Comparison of ENCODE assay signal across 10 cellular contexts in genomic region chr11:123100378-123101085, GRCh38. TPM values are rescaled to one million over a fixed set of nuclear protein-coding genes. Genes with fewer than 3 reads are reported as not detected.
DNase-seq lines count a peak whose midpoint lies in the region; ATAC-seq, FAIRE-seq and TF ChIP-seq lines count a peak whose summit lies in the region.
"Had no signal": no experiment of that assay in that cellular context is flagged by ENCODE, and none has a peak within 500 bp of the region (broad histone marks: within the 10 kb centered on the region; RNA-seq: fewer than 3 reads in every experiment).

No MANE protein-coding gene starts in this region.

- no peak overlapping the region for H3K4me3 Mint-ChIP-seq in stimulated activated naive CD8-positive, alpha-beta T cell treated with anti-CD3 and anti-CD28 coated beads, Interleukin-15, Interleukin-2, amounts not matched to agents 100 ng/mL and 50 ng/mL, for 24 hours

- H3K9me3 ChIP-seq in ascending aorta, result no peaks in the 10 kb centered on the region

- no peak for DNase-seq in stimulated activated naive CD8-positive, alpha-beta T cell treated with anti-CD3 and anti-CD28 coated beads, Interleukin-15, Interleukin-2, amounts not matched to agents 100 U/mL and 50 U/mL, for 24 hours
- DNase-seq in ascending aorta (ENCODE audit: low spot score in 2 of 2) (no peak), middle frontal gyrus (ENCODE audit: extremely low spot score, low spot score) (peak; percentile 8), SHP77 treated with DMSO at 0.1 percent for 48 hours (lab: John Stamatoyannopoulos, UW) (no peak), 8988T (no peak), urothelium cell line (ENCODE audit: low spot score) (no peak)
- DNase-seq: NK-92 treated with Interleukin-12 subunit alpha and Interleukin-12 subunit beta, amount 100 ng/mL, for 24 hours; nucleus accumbens had no signal

- H3K36me3 Mint-ChIP-seq in stimulated activated naive CD8-positive, alpha-beta T cell treated with anti-CD3 and anti-CD28 coated beads, Interleukin-15, Interleukin-2, amounts not matched to agents 100 ng/mL and 50 ng/mL, for 24 hours (ENCODE audit: low read depth), result no peaks in the 10 kb centered on the region

- no peaks in the 10 kb centered on the region for H3K27me3 Mint-ChIP-seq in stimulated activated naive CD8-positive, alpha-beta T cell treated with anti-CD3 and anti-CD28 coated beads, Interleukin-15, Interleukin-2, amounts not matched to agents 100 ng/mL and 50 ng/mL, for 24 hours

- H3K4me3 ChIP-seq in ascending aorta, result no peak overlapping the region

- H3K27me3 ChIP-seq in ascending aorta, result no peaks in the 10 kb centered on the region

- TF ChIP-seq CTCF in ascending aorta (IDR thresholded peaks at IDR 0.05), result no peak

- H3K4me1 ChIP-seq in ascending aorta, result peaks cover 3 to 18% of the 10 kb centered on the region in 2 donors

- H3K36me3 ChIP-seq in ascending aorta, result peaks cover 14 to 15% of the 10 kb centered on the region in 2 donors

- no peak for FAIRE-seq in urothelium cell line (lab: Jason Lieb, UNC)

- no peaks in the 10 kb centered on the region for H3K9me3 Mint-ChIP-seq in stimulated activated naive CD8-positive, alpha-beta T cell treated with anti-CD3 and anti-CD28 coated beads, Interleukin-15, Interleukin-2, amounts not matched to agents 100 ng/mL and 50 ng/mL, for 24 hours

- peak overlapping the region; percentile 51 to 61 for H3K27ac ChIP-seq in ascending aorta

- H3K4me1 Mint-ChIP-seq in stimulated activated naive CD8-positive, alpha-beta T cell treated with anti-CD3 and anti-CD28 coated beads, Interleukin-15, Interleukin-2, amounts not matched to agents 100 ng/mL and 50 ng/mL, for 24 hours (ENCODE audit: low read depth), result peaks cover 12% of the 10 kb centered on the region

- intact Hi-C loops in ascending aorta (cut with DNase I), result loop anchor here (5.0 to 10.0 kb wide), 2 partner anchors 162 to 374 kb away; no protein-coding TSS in a partner anchor

- peak overlapping the region; percentile 36 for H3K27ac Mint-ChIP-seq in stimulated activated naive CD8-positive, alpha-beta T cell treated with anti-CD3 and anti-CD28 coated beads, Interleukin-15, Interleukin-2, amounts not matched to agents 100 ng/mL and 50 ng/mL, for 24 hours

- no peak for ATAC-seq in stimulated activated naive CD8-positive, alpha-beta T cell treated with anti-CD3 and anti-CD28 coated beads, Interleukin-15, Interleukin-2, amounts not matched to agents 100 U/mL and 50 U/mL, for 24 hours
- no peak for ATAC-seq in HG03378 (IDR thresholded peaks at IDR 0.05; ENCODE audit: unreplicated experiment)

RNA-seq across cellular contexts. Expression of gene HSPA8, which starts 38.6 kb away (rescaled TPM):
- 619 TPM for total RNA-seq in ascending aorta
